ENCODE assay signal across 8 cellular contexts in the genomic region with DNA sequence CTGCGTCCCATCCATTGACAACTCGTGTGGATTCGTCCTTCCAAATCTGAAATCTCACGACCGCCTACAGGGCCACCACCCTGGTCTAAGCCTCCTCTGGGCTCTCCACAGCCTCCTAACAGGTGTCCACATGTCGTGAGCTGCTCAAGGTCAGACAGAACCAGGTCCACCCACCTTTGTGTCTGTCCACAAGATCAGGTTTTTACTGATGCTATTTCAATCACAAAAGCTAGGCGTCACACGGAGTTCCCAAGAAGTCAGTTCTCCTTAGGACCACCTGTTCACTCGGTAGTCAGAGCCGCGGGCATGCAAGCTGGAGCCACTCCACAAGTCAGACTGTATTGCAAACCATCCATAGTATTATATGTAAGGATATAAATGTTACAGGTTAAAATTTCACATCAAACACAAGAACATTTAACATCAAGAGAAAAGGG. TPM values are rescaled to one million over a fixed set of nuclear protein-coding genes. Genes with fewer than 3 reads are reported as not detected.
DNase-seq lines count a peak whose midpoint lies in the region; ATAC-seq, FAIRE-seq and TF ChIP-seq lines count a peak whose summit lies in the region.

No MANE protein-coding gene starts in this region.

- H3K9me3 Mint-ChIP-seq in activated CD4-positive, alpha-beta T cell treated with anti-CD3 and anti-CD28 coated beads, Interleukin-2, amount 10 ng/mL, durations not matched to agents 7 days and 5 days, result no peaks in the 10 kb centered on the region
- no peaks in the 10 kb centered on the region for H3K9me3 Mint-ChIP-seq in activated CD8-positive, alpha-beta T cell treated with anti-CD3 and anti-CD28 coated beads for 36 hours

- H3K27me3 ChIP-seq in keratinocyte (ENCODE audit: control insufficient read depth, extremely low read depth, insufficient read depth, low read length) (no peaks in the 10 kb centered on the region), stomach (peaks cover 0 to 3% (median 0%) of the 10 kb centered on the region in 3 donors)

- no peak for TF ChIP-seq CTCF in activated CD8-positive, alpha-beta T cell treated with anti-CD3 and anti-CD28 coated beads for 36 hours (IDR thresholded peaks at IDR 0.05)
- no peak for TF ChIP-seq CTCF in keratinocyte (optimal IDR thresholded peaks at IDR 0.05 in 1 of 3, IDR thresholded peaks at IDR 0.05 in 1 of 3, conservative IDR thresholded peaks at IDR 0.05 in 1 of 3; ENCODE audit: extremely low read depth in 1 of 3, insufficient read depth in 2 of 3, low read length in 3 of 3)
- no peak for TF ChIP-seq CTCF in stomach (IDR thresholded peaks at IDR 0.05)

- peak overlapping the region; percentile 89 for H3K4me2 ChIP-seq in keratinocyte (ENCODE audit: control insufficient read depth, extremely low read depth, insufficient read depth, low read depth, low read length)

- 71 to 77% (median 75%) methylated on average over 11 of the region's 11 CpGs for WGBS in stomach, 5 donors

- CTCF ChIA-PET in activated CD4-positive, alpha-beta T cell treated with anti-CD3 and anti-CD28 coated beads, Interleukin-2, amount 10 ng/mL, durations not matched to agents 7 days and 5 days (lab: Charles Lee), result interaction anchor here (0.6 to 3.2 kb wide), 22 partner anchors 8 to 289 kb away, joined by 3 to 21 read pairs (median 6); a partner anchor contains a TSS
- CTCF ChIA-PET in activated CD8-positive, alpha-beta T cell treated with anti-CD3 and anti-CD28 coated beads for 36 hours (lab: Charles Lee), result interaction anchor here (0.7 to 4.1 kb wide), 26 partner anchors 8 to 346 kb away, joined by 3 to 30 read pairs (median 5); a partner anchor contains a TSS

- peaks cover 12% of the 10 kb centered on the region for H3K36me3 Mint-ChIP-seq in activated CD4-positive, alpha-beta T cell treated with anti-CD3 and anti-CD28 coated beads, Interleukin-2, amount 10 ng/mL, durations not matched to agents 7 days and 5 days (ENCODE audit: low read depth)
- peaks cover 29% of the 10 kb centered on the region for H3K36me3 Mint-ChIP-seq in activated CD8-positive, alpha-beta T cell treated with anti-CD3 and anti-CD28 coated beads for 36 hours (ENCODE audit: low read depth)

- H2AFZ ChIP-seq in keratinocyte (ENCODE audit: control insufficient read depth, low read length), result peak overlapping the region; percentile 88

- H3K36me3 ChIP-seq in keratinocyte (ENCODE audit: control insufficient read depth in 2 of 2, extremely low read depth in 1 of 2, insufficient read depth in 2 of 2, low read length in 2 of 2) (peaks cover 5 to 11% of the 10 kb centered on the region in 2 experiments), stomach (peaks cover 0 to 16% (median 7%) of the 10 kb centered on the region in 4 donors)

- H3K4me3 ChIP-seq in keratinocyte (ENCODE audit: control insufficient read depth in 2 of 3, extremely low read depth in 1 of 3, insufficient read depth in 2 of 3, low read depth in 1 of 3, low read length in 3 of 3) (no peak overlapping the region), stomach (peak overlapping the region; percentile 65 to 74 (median 70))

- DNase-seq in activated CD4-positive, alpha-beta T cell treated with anti-CD3 and anti-CD28 coated beads, Interleukin-2, amount 10 ng/mL, durations not matched to agents 7 days and 5 days, result no peak
- DNase-seq in activated CD4-positive, alpha-beta T cell treated with anti-CD3 and anti-CD28 coated beads, Interleukin-2, amount 50 U/mL, for 1 hour, result no peak
- DNase-seq in activated CD8-positive, alpha-beta T cell treated with anti-CD3 and anti-CD28 coated beads for 36 hours, result no peak
- no peak for DNase-seq in keratinocyte (ENCODE audit: low read depth, low spot score)
- no peak for DNase-seq in stomach
- no peak for DNase-seq in NCI-H1048 (lab: John Stamatoyannopoulos, UW)
- DNase-seq in GOT3 (lab: John Stamatoyannopoulos, UW), result no peak
- DNase-seq in DMS53 (lab: John Stamatoyannopoulos, UW), result no peak

- no peak for TF ChIP-seq EP300 in stomach (IDR thresholded peaks at IDR 0.05)

- POLR2A ChIA-PET in activated CD4-positive, alpha-beta T cell treated with anti-CD3 and anti-CD28 coated beads, Interleukin-2, amount 10 ng/mL, durations not matched to agents 7 days and 5 days (lab: Charles Lee), result no interaction called here
- POLR2A ChIA-PET in activated CD8-positive, alpha-beta T cell treated with anti-CD3 and anti-CD28 coated beads for 36 hours (lab: Charles Lee), result interaction anchor here (0.7 to 2.3 kb wide), 14 partner anchors 8 to 288 kb away, joined by 3 to 11 read pairs (median 4); a partner anchor contains a TSS

- H3K79me2 ChIP-seq in keratinocyte (ENCODE audit: control insufficient read depth, insufficient read depth, low read length), result peaks cover 6% of the 10 kb centered on the region

- intact Hi-C loops in activated CD8-positive, alpha-beta T cell treated with anti-CD3 and anti-CD28 coated beads for 36 hours (cut with micrococcal nuclease), result loop anchor here (5.0 kb wide), 1 partner anchor 58 kb away; a partner anchor contains a TSS
- intact Hi-C loops in stomach (cut with DNase I; ENCODE audit: low total_unique reads), result no loop called here

- H3K9me3 ChIP-seq in keratinocyte (ENCODE audit: control insufficient read depth, low read depth, low read length) (no peaks in the 10 kb centered on the region), stomach (no peaks in the 10 kb centered on the region)

- H3K27me3 Mint-ChIP-seq in activated CD4-positive, alpha-beta T cell treated with anti-CD3 and anti-CD28 coated beads, Interleukin-2, amount 10 ng/mL, durations not matched to agents 7 days and 5 days, result peaks cover 8% of the 10 kb centered on the region
- H3K27me3 Mint-ChIP-seq in activated CD8-positive, alpha-beta T cell treated with anti-CD3 and anti-CD28 coated beads for 36 hours, result no peaks in the 10 kb centered on the region

- H3K9me1 ChIP-seq in keratinocyte (ENCODE audit: control insufficient read depth, extremely low read depth, insufficient read depth, low read length), result no peaks in the 10 kb centered on the region

- H3K27ac Mint-ChIP-seq in activated CD4-positive, alpha-beta T cell treated with anti-CD3 and anti-CD28 coated beads, Interleukin-2, amount 10 ng/mL, durations not matched to agents 7 days and 5 days, result peak overlapping the region; percentile 90
- H3K27ac Mint-ChIP-seq in activated CD8-positive, alpha-beta T cell treated with anti-CD3 and anti-CD28 coated beads for 36 hours, result peak overlapping the region; percentile 90

- FAIRE-seq in keratinocyte (lab: Jason Lieb, UNC), result no peak

- H3K4me3 Mint-ChIP-seq in activated CD4-positive, alpha-beta T cell treated with anti-CD3 and anti-CD28 coated beads, Interleukin-2, amount 10 ng/mL, durations not matched to agents 7 days and 5 days, result peak overlapping the region; percentile 78
- peak overlapping the region; percentile 95 for H3K4me3 Mint-ChIP-seq in activated CD8-positive, alpha-beta T cell treated with anti-CD3 and anti-CD28 coated beads for 36 hours

- peak; percentile 11 for ATAC-seq in activated CD8-positive, alpha-beta T cell treated with anti-CD3 and anti-CD28 coated beads for 36 hours

- dilution Hi-C loops in keratinocyte (cut with MboI; ENCODE audit: extremely low pct_ligation_motif_present, low sequenced_read_pairs), result no loop called here

- H3K4me1 ChIP-seq in keratinocyte (ENCODE audit: control insufficient read depth, extremely low read depth, insufficient read depth, low read length) (peaks cover 11% of the 10 kb centered on the region), stomach (peaks cover 0 to 25% (median 9%) of the 10 kb centered on the region in 4 donors)

- no peak overlapping the region for H3K9ac ChIP-seq in keratinocyte (ENCODE audit: control insufficient read depth, extremely low read depth, insufficient read depth, low read length)

- H3K4me1 Mint-ChIP-seq in activated CD4-positive, alpha-beta T cell treated with anti-CD3 and anti-CD28 coated beads, Interleukin-2, amount 10 ng/mL, durations not matched to agents 7 days and 5 days, result peaks cover 38% of the 10 kb centered on the region
- H3K4me1 Mint-ChIP-seq in activated CD8-positive, alpha-beta T cell treated with anti-CD3 and anti-CD28 coated beads for 36 hours (ENCODE audit: low read depth), result peaks cover 27% of the 10 kb centered on the region

- TF ChIP-seq POLR2A in stomach (IDR thresholded peaks at IDR 0.05), result no peak

- H3K27ac ChIP-seq in keratinocyte (ENCODE audit: control insufficient read depth, insufficient read depth, low read length) (no peak overlapping the region), stomach (peak overlapping the region in 3 of 5 donors; percentile 59 to 83 (median 81))

- H4K20me1 ChIP-seq in keratinocyte (ENCODE audit: control insufficient read depth, extremely low read depth, insufficient read depth, low read length), result no peaks in the 10 kb centered on the region

RNA-seq across cellular contexts. Expression of a gene that starts 0.5 kb away (rescaled TPM):
- 10 to 100 TPM; 36.7 to 48.6 TPM for total RNA-seq in activated CD4-positive, alpha-beta T cell treated with anti-CD3 and anti-CD28 coated beads, Interleukin-2, amount 10 ng/mL, durations not matched to agents 7 days and 5 days
- 10 to 100 TPM; 86.2 to 86.5 TPM for total RNA-seq in activated CD8-positive, alpha-beta T cell treated with anti-CD3 and anti-CD28 coated beads for 36 hours
- 57.1 to 98.6 TPM (median 73.9 TPM) in 3 replicates for polyA plus RNA-seq in keratinocyte
- polyA plus RNA-seq in keratinocyte (2011; ENCODE audit: low read depth), result 20.1 TPM
- polyA plus RNA-seq in keratinocyte (2011; cell fraction: cytosol; rRNA removed), result 34.0 and 80.6 TPM in 2 replicates
- polyA plus RNA-seq in keratinocyte (2011; cell fraction: nucleus; rRNA removed), result 33.7 and 38.8 TPM in 2 replicates
- polyA plus RNA-seq in keratinocyte (2012; ENCODE audit: low replicate concordance), result 49.4 and 94.9 TPM in 2 replicates
- polyA minus RNA-seq in keratinocyte, result 14.7 to 16.6 TPM (median 14.9 TPM) in 3 replicates
- polyA minus RNA-seq in keratinocyte (2011; cell fraction: cytosol; rRNA and poly(A)+ RNA removed), result 38.4 TPM
- 6.3 and 10.6 TPM in 2 replicates for polyA minus RNA-seq in keratinocyte (2011; cell fraction: nucleus; rRNA and poly(A)+ RNA removed)
- total RNA-seq in stomach, result 100 to 1,000 TPM in 1 of 5 donors, 10 to 100 TPM in 3, not detected in 1; 42.9 to 136 (median 66.5) TPM
- 100 to 1,000 TPM; 109 to 158 (median 113) TPM for polyA plus RNA-seq in stomach

RNA-seq across cellular contexts. Expression of a gene that starts 13.5 kb away (rescaled TPM):
- total RNA-seq in activated CD4-positive, alpha-beta T cell treated with anti-CD3 and anti-CD28 coated beads, Interleukin-2, amount 10 ng/mL, durations not matched to agents 7 days and 5 days, result under 1 TPM; 0.07 to 0.12 TPM
- under 1 TPM; 0.09 to 0.11 TPM for total RNA-seq in activated CD8-positive, alpha-beta T cell treated with anti-CD3 and anti-CD28 coated beads for 36 hours
- polyA plus RNA-seq in keratinocyte, result not detected in 3 replicates
- not detected for polyA plus RNA-seq in keratinocyte (2011; ENCODE audit: low read depth)
- not detected in 2 replicates for polyA plus RNA-seq in keratinocyte (2011; cell fraction: cytosol; rRNA removed)
- not detected in 2 replicates for polyA plus RNA-seq in keratinocyte (2011; cell fraction: nucleus; rRNA removed)
- polyA plus RNA-seq in keratinocyte (2012; ENCODE audit: low replicate concordance), result not detected in 2 replicates
- polyA minus RNA-seq in keratinocyte, result not detected in 3 replicates
- not detected for polyA minus RNA-seq in keratinocyte (2011; cell fraction: cytosol; rRNA and poly(A)+ RNA removed)
- not detected in 2 replicates for polyA minus RNA-seq in keratinocyte (2011; cell fraction: nucleus; rRNA and poly(A)+ RNA removed)
- total RNA-seq in stomach, result under 1 TPM in 2 of 5 donors, not detected in 3; 0.14 to 0.37 TPM
- under 1 TPM; 0.05 to 0.15 (median 0.12) TPM for polyA plus RNA-seq in stomach

RNA-seq across cellular contexts. Expression of a gene that starts 47.8 kb away (rescaled TPM):
- 10 to 100 TPM; 57.8 to 60.7 TPM for total RNA-seq in activated CD4-positive, alpha-beta T cell treated with anti-CD3 and anti-CD28 coated beads, Interleukin-2, amount 10 ng/mL, durations not matched to agents 7 days and 5 days
- total RNA-seq in activated CD8-positive, alpha-beta T cell treated with anti-CD3 and anti-CD28 coated beads for 36 hours, result 10 to 100 TPM; 38.8 to 43.1 TPM
- polyA plus RNA-seq in keratinocyte (19.0 to 23.0 TPM (median 21.6 TPM) in 3 replicates), stomach (10 to 100 TPM; 35.7 to 49.7 (median 40.3) TPM)
- polyA plus RNA-seq in keratinocyte (2011; ENCODE audit: low read depth), result 92.8 TPM
- 7.7 and 10.8 TPM in 2 replicates for polyA plus RNA-seq in keratinocyte (2011; cell fraction: cytosol; rRNA removed)
- 167 and 182 TPM in 2 replicates for polyA plus RNA-seq in keratinocyte (2011; cell fraction: nucleus; rRNA removed)
- polyA plus RNA-seq in keratinocyte (2012; ENCODE audit: low replicate concordance), result 21.1 and 53.9 TPM in 2 replicates
- polyA minus RNA-seq in keratinocyte, result 28.1 to 39.9 TPM (median 28.5 TPM) in 3 replicates
- polyA minus RNA-seq in keratinocyte (2011; cell fraction: cytosol; rRNA and poly(A)+ RNA removed), result 10.2 TPM
- polyA minus RNA-seq in keratinocyte (2011; cell fraction: nucleus; rRNA and poly(A)+ RNA removed), result 41.5 and 43.8 TPM in 2 replicates
- total RNA-seq in stomach, result 100 to 1,000 TPM in 1 of 5 donors, 10 to 100 TPM in 4; 22.8 to 120 (median 53.9) TPM

RNA-seq across cellular contexts. Expression of a gene that starts 58.8 kb away (rescaled TPM):
- total RNA-seq in activated CD4-positive, alpha-beta T cell treated with anti-CD3 and anti-CD28 coated beads, Interleukin-2, amount 10 ng/mL, durations not matched to agents 7 days and 5 days, result 10 to 100 TPM; 40.8 to 41.9 TPM
- 10 to 100 TPM; 34.5 to 35.4 TPM for total RNA-seq in activated CD8-positive, alpha-beta T cell treated with anti-CD3 and anti-CD28 coated beads for 36 hours
- polyA plus RNA-seq in keratinocyte, result 26.0 to 39.2 TPM (median 28.5 TPM) in 3 replicates
- 1.7 TPM for polyA plus RNA-seq in keratinocyte (2011; ENCODE audit: low read depth)
- polyA plus RNA-seq in keratinocyte (2011; cell fraction: cytosol; rRNA removed), result 26.7 and 39.0 TPM in 2 replicates
- 36.4 and 40.4 TPM in 2 replicates for polyA plus RNA-seq in keratinocyte (2011; cell fraction: nucleus; rRNA removed)
- 14.9 and 28.2 TPM in 2 replicates for polyA plus RNA-seq in keratinocyte (2012; ENCODE audit: low replicate concordance)
- polyA minus RNA-seq in keratinocyte, result 41.7 to 91.8 TPM (median 51.9 TPM) in 3 replicates
- polyA minus RNA-seq in keratinocyte (2011; cell fraction: cytosol; rRNA and poly(A)+ RNA removed), result 43.2 TPM
- polyA minus RNA-seq in keratinocyte (2011; cell fraction: nucleus; rRNA and poly(A)+ RNA removed), result 21.7 and 24.4 TPM in 2 replicates
- total RNA-seq in stomach, result 10 to 100 TPM; 10.5 to 40.6 (median 25.5) TPM
- polyA plus RNA-seq in stomach, result 10 to 100 TPM; 21.7 to 25.6 (median 22.5) TPM

Comparison
In these comparisons a context has a peak if more than half of its experiments do, and no peak if none do; other contexts are left out.
1. H3K4me3 ChIP-seq: peak in stomach (4 of 4); none in keratinocyte (0 of 3).